Comparison of ENCODE assay signal across 8 cellular contexts in the genomic region with DNA sequence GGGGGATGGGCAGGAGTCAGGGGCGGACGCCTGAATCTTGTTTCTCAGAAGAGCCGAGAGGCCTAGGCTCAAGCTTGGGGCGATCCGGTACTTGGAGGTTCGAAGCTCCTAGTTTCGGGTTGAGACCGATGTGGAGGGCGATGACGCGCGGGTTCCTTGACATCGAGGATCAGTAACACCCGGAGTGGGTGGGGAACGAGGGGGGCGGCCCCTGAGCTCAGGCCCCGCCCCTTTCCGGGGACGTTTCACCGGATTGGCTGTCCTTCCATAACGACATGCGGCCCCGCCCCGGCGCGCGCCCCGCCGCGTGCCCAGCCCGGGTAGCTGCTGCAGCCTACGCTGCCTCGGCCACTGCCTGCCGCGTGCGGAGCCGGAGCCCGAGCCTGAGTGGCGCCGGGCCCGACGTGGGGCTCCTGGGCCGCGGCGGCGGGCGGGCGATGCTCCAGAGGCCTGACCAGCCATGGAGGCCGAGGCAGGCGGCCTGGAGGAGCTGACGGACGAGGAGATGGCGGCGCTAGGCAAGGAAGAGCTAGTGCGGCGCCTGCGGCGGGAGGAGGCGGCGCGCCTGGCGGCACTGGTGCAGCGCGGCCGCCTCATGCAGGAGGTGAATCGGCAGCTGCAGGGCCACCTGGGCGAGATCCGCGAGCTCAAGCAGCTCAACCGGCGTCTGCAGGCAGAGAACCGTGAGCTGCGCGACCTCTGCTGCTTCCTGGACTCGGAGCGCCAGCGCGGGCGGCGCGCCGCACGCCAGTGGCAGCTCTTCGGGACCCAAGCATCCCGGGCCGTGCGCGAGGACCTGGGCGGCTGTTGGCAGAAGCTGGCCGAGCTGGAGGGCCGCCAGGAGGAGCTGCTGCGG. TPM values are rescaled to one million over a fixed set of nuclear protein-coding genes. Genes with fewer than 3 reads are reported as not detected.
DNase-seq lines count a peak whose midpoint lies in the region; ATAC-seq, FAIRE-seq and TF ChIP-seq lines count a peak whose summit lies in the region.

A gene (plus strand): TSS at position 350 of the 856 bp plus-strand sequence. CDS start 111 bp downstream, at position 461.

- 0% methylated on average over 87 to 92 of the region's 92 CpGs for WGBS in heart right ventricle, 2 donors
- 0 to 1% methylated on average over 20 to 57 of the region's 92 CpGs for WGBS in upper lobe of left lung, 2 donors

- peak within 1 kb of the TSS; percentile 92 for H3K4me3 Mint-ChIP-seq in T-helper 1 cell treated with Interleukin-12 subunit alpha and Interleukin-12 subunit beta and Interleukin-4 antibody, amounts not matched to agents 30 μg/mL and 1 μg/mL, for 36 hours
- peak within 1 kb of the TSS; percentile 98 for H3K4me3 Mint-ChIP-seq in progenitor cell of endocrine pancreas (ENCODE audit: low read depth)

- intact Hi-C loops in heart right ventricle (cut with DNase I) = loop anchor here in 1 of 10 donors (2.0 kb wide), 1 partner anchor 28 kb away; a partner anchor contains a TSS

- peak in 4 of 9 donors; percentile 12 to 23 (median 14) for TF ChIP-seq CTCF in heart right ventricle (IDR thresholded peaks at IDR 0.05)
- peak; percentile 49 for TF ChIP-seq CTCF in progenitor cell of endocrine pancreas (IDR thresholded peaks at IDR 0.05; ENCODE audit: unreplicated experiment)
- peak in 5 of 6 experiments; percentile 11 to 51 (median 30) for TF ChIP-seq CTCF in upper lobe of left lung (IDR thresholded peaks at IDR 0.05)

- FAIRE-seq in GM12892 (lab: Jason Lieb, UNC) = peak; percentile 98

- peak within 1 kb of the TSS; percentile 97 for H3K27ac Mint-ChIP-seq in T-helper 1 cell treated with Interleukin-12 subunit alpha and Interleukin-12 subunit beta and Interleukin-4 antibody, amounts not matched to agents 30 μg/mL and 1 μg/mL, for 36 hours
- peak within 1 kb of the TSS; percentile 93 for H3K27ac Mint-ChIP-seq in progenitor cell of endocrine pancreas

- H3K36me3 ChIP-seq in heart right ventricle = peaks cover 0 to 18% (median 0%) of the 10 kb centered on the region in 9 donors
- peaks cover 0 to 13% (median 2%) of the 10 kb centered on the region in 4 donors for H3K36me3 ChIP-seq in upper lobe of left lung

- ATAC-seq in HG02870 (IDR thresholded peaks at IDR 0.05; ENCODE audit: unreplicated experiment) = peak; percentile 51
- peak; percentile 74 to 86 (median 81) for ATAC-seq in heart right ventricle
- peak; percentile 89 to 91 for ATAC-seq in upper lobe of left lung (ENCODE audit: low FRiP score in 2 of 2)

- TF ChIP-seq EP300 in upper lobe of left lung (IDR thresholded peaks at IDR 0.05) = peak in 1 of 4 donors; percentile 37

- no peaks in the 10 kb centered on the region for H3K9me3 ChIP-seq in heart right ventricle
- no peaks in the 10 kb centered on the region for H3K9me3 ChIP-seq in upper lobe of left lung

- peaks cover 56% of the 10 kb centered on the region for H3K4me1 Mint-ChIP-seq in T-helper 1 cell treated with Interleukin-12 subunit alpha and Interleukin-12 subunit beta and Interleukin-4 antibody, amounts not matched to agents 30 μg/mL and 1 μg/mL, for 36 hours (ENCODE audit: low read depth)
- H3K4me1 Mint-ChIP-seq in progenitor cell of endocrine pancreas (ENCODE audit: low read depth) = peaks cover 35% of the 10 kb centered on the region

- H3K27ac ChIP-seq in heart right ventricle = peak within 1 kb of the TSS; percentile 91 to 100 (median 98)
- H3K27ac ChIP-seq in upper lobe of left lung = peak within 1 kb of the TSS; percentile 94 to 98 (median 94)

- DNase-seq in GM12892 (ENCODE audit: insufficient read length) = peak; percentile 91
- DNase-seq in NCI-H187 (lab: John Stamatoyannopoulos, UW) = peak; percentile 84 to 95
- peak; percentile 89 for DNase-seq in amniotic epithelial cell (ENCODE audit: low read depth)
- peak; percentile 98 to 99 for DNase-seq in heart right ventricle
- peak; percentile 87 for DNase-seq in progenitor cell of endocrine pancreas (ENCODE audit: low spot score, unreplicated experiment)
- peak; percentile 99 to 100 for DNase-seq in upper lobe of left lung

- H3K27me3 Mint-ChIP-seq in T-helper 1 cell treated with Interleukin-12 subunit alpha and Interleukin-12 subunit beta and Interleukin-4 antibody, amounts not matched to agents 30 μg/mL and 1 μg/mL, for 36 hours (ENCODE audit: low read depth) = no peaks in the 10 kb centered on the region
- peaks cover 24% of the 10 kb centered on the region for H3K27me3 Mint-ChIP-seq in progenitor cell of endocrine pancreas

- TF ChIP-seq POLR2A in GM12892 (IDR thresholded peaks at IDR 0.05; ENCODE audit: low read depth, low read length) (peak; percentile 99), upper lobe of left lung (IDR thresholded peaks at IDR 0.05) (peak in 3 of 4 donors; percentile 91 to 98 (median 96))

- peaks cover 9% of the 10 kb centered on the region for H3K36me3 Mint-ChIP-seq in T-helper 1 cell treated with Interleukin-12 subunit alpha and Interleukin-12 subunit beta and Interleukin-4 antibody, amounts not matched to agents 30 μg/mL and 1 μg/mL, for 36 hours (ENCODE audit: low read depth)
- H3K36me3 Mint-ChIP-seq in progenitor cell of endocrine pancreas (ENCODE audit: insufficient read depth) = peaks cover 1% of the 10 kb centered on the region

- H3K4me3 ChIP-seq in heart right ventricle (peak within 1 kb of the TSS; percentile 66 to 98 (median 86)), upper lobe of left lung (peak within 1 kb of the TSS; percentile 50 to 86 (median 76))

- H3K27me3 ChIP-seq in heart right ventricle = no peaks in the 10 kb centered on the region
- no peaks in the 10 kb centered on the region for H3K27me3 ChIP-seq in upper lobe of left lung

- peaks cover 22 to 75% (median 65%) of the 10 kb centered on the region in 9 donors for H3K4me1 ChIP-seq in heart right ventricle
- H3K4me1 ChIP-seq in upper lobe of left lung = peaks cover 51 to 69% (median 62%) of the 10 kb centered on the region in 4 donors

- no peaks in the 10 kb centered on the region for H3K9me3 Mint-ChIP-seq in T-helper 1 cell treated with Interleukin-12 subunit alpha and Interleukin-12 subunit beta and Interleukin-4 antibody, amounts not matched to agents 30 μg/mL and 1 μg/mL, for 36 hours
- no peaks in the 10 kb centered on the region for H3K9me3 Mint-ChIP-seq in progenitor cell of endocrine pancreas (ENCODE audit: low read depth)

RNA-seq across cellular contexts. Expression of the gene that starts here (rescaled TPM):
- polyA plus RNA-seq in GM12892 (2012; ENCODE audit: missing spikeins) = 1.8 TPM
- total RNA-seq in heart right ventricle (10 to 100 TPM; 22.1 to 48.9 (median 34.4) TPM), progenitor cell of endocrine pancreas (7.4 and 7.9 TPM in 2 replicates), upper lobe of left lung (10 to 100 TPM; 19.9 to 69.7 (median 37.2) TPM)
- polyA plus RNA-seq in heart right ventricle = 10 to 100 TPM; 66.3 to 69.4 TPM

Comparison
In these comparisons a context has a peak if more than half of its experiments do, and no peak if none do; other contexts are left out.
1. Peak in every context shown above with its lines: DNase-seq, ATAC-seq, H3K4me3 ChIP-seq and H3K27ac ChIP-seq.